ENCODE assay signal across 21 cellular contexts in the genomic region with DNA sequence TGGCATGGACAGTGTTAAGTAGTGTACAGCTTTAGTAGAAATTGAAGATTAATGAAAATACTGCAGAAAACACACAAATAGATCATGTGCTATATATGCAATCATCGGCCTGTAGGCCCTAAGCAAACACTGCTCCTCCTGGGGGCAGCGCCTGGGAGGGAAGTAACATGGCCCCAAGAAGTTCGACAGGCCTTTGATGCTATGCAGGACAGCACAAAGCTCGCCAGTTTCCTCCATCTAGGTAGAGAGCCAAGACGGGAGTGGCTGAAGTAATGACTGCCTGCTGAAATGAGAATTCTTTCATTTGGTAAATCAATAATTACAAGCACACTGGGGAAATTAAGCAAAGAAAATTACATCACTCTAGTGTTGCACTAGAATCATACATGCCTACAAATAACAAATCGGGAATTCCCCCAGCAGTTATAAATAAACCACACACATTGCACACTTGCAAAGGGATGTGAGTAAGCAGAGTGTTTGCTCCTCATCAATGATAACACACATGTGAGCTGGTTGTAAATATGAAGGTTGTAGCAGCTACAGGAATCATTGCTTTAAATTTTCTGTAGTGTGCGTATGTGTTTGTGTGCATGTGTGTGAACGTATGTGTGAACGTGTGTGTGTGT.
"Had no signal": no experiment of that assay in that cellular context is flagged by ENCODE, and none has a peak within 500 bp of the region (broad histone marks: within the 10 kb centered on the region; RNA-seq: fewer than 3 reads in every experiment).

No MANE protein-coding gene starts in this region.

- H3K36me3 ChIP-seq: brain microvascular endothelial cell, tibial artery had no signal

- ATAC-seq: activated naive CD8-positive, alpha-beta T cell treated with anti-CD3 and anti-CD28 coated beads, Interleukin-2, amount 50 U/mL, for 24 hours; esophagus mucosa; left cardiac atrium; stimulated activated naive CD8-positive, alpha-beta T cell treated with anti-CD3 and anti-CD28 coated beads, Interleukin-15, Interleukin-2, amounts not matched to agents 100 U/mL and 50 U/mL, for 24 hours had no signal

- H3K27me3 ChIP-seq: brain microvascular endothelial cell had no signal

- H3K4me3 ChIP-seq: tibial artery had no signal

- H3K27ac ChIP-seq: brain microvascular endothelial cell, parathyroid adenoma, tibial artery had no signal

- DNase-seq: activated CD4-positive, alpha-beta T cell treated with anti-CD3 and anti-CD28 coated beads, Interleukin-2, amount 50 U/mL, for 1 hour; activated CD8-positive, alpha-beta memory T cell treated with anti-CD3 and anti-CD28 coated beads for 24 hours; activated CD8-positive, alpha-beta memory T cell treated with anti-CD3 and anti-CD28 coated beads, Interleukin-2, amount 50 U/mL, for 48 hours; activated effector memory CD4-positive, alpha-beta T cell treated with Interleukin-2 at 50 U/mL for 16 hours; activated naive CD4-positive, alpha-beta T cell treated with anti-CD3 and anti-CD28 coated beads, Interleukin-2, amount 10 ng/mL, durations not matched to agents 7 days and 5 days; activated naive CD8-positive, alpha-beta T cell treated with anti-CD3 and anti-CD28 coated beads, Interleukin-2, amount 50 U/mL, for 24 hours; activated T-cell treated with anti-CD3 and anti-CD28 coated beads, Interleukin-2, amount 50 U/mL, for 48 hours; aorta; brain microvascular endothelial cell; cerebellar nuclear complex; effector CD4-positive, alpha-beta T cell; left cardiac atrium; stimulated activated CD4-positive, alpha-beta T cell treated with anti-CD3 and anti-CD28 coated beads, Interleukin-12 subunit alpha, Interleukin-12 subunit beta, amount 100 ng/mL, for 4 hours; stimulated activated CD4-positive, alpha-beta T cell treated with anti-CD3 and anti-CD28 coated beads, Interleukin-1b, Interleukin-23, amount 100 ng/mL, for 48 hours; stimulated activated naive CD8-positive, alpha-beta T cell treated with anti-CD3 and anti-CD28 coated beads, Interleukin-15, Interleukin-2, amounts not matched to agents 100 U/mL and 50 U/mL, for 24 hours; substantia nigra; T-helper 1 cell; T-helper 9 cell; tibial artery had no signal

- H3K4me1 ChIP-seq: parathyroid adenoma, tibial artery had no signal

- H3K9ac ChIP-seq: parathyroid adenoma had no signal
